In the genomic region with DNA sequence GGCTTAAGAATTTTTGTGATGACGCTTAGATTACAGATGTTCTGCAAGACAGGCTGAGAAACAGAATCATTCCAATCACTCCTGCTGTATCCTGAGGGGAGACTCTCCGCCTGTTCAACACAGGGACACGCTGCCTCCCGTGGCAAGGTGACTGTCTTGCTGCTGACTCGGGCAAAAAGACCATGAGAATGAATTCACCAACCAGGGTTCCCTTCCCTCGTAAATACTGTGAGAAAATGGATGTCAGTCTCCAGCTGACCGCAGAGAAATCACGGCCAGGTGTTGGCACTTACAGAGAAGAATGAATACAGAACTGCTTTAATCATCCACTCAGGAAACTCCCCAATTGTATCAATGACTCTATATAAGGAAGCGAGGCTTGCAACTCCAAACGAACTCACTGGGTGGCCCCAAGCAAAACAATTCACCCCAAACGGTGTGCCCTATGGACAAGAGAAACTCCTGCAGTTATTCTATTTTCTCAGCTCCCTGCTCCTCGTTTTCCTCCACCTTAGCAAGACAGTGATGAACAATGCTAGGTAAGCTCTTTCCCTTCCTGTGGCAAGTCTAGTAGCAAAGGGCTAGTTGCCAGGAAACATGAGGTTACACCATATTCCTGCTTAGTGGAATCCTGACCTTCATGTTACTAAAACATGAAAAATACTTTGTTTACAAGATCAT, we compare ENCODE assay signal across 8 cellular contexts. TPM values are rescaled to one million over a fixed set of nuclear protein-coding genes. Genes with fewer than 3 reads are reported as not detected.
DNase-seq lines count a peak whose midpoint lies in the region; ATAC-seq and TF ChIP-seq lines count a peak whose summit lies in the region.

No MANE protein-coding gene starts in this region.

- TF ChIP-seq CTCF in GM10266 (IDR thresholded peaks at IDR 0.05; ENCODE audit: control insufficient read depth, insufficient read depth, low read depth, missing control alignments) (peak; percentile 4), esophagus squamous epithelium (IDR thresholded peaks at IDR 0.05) (no peak)

- WGBS in esophagus squamous epithelium, 2 donors: 28 to 35% methylated on average over 9 to 12 of the region's 12 CpGs

- H3K36me3 ChIP-seq in esophagus squamous epithelium: no peaks in the 10 kb centered on the region

- peak; percentile 48 for ATAC-seq in HG02759 (IDR thresholded peaks at IDR 0.05; ENCODE audit: unreplicated experiment)
- ATAC-seq in HG03108 (IDR thresholded peaks at IDR 0.05; ENCODE audit: unreplicated experiment): no peak
- no peak for ATAC-seq in GM19328 (IDR thresholded peaks at IDR 0.05; ENCODE audit: unreplicated experiment)

- H3K27me3 ChIP-seq in esophagus squamous epithelium: no peaks in the 10 kb centered on the region

- no peak for TF ChIP-seq POLR2A in esophagus squamous epithelium (IDR thresholded peaks at IDR 0.05)

- H3K9me3 ChIP-seq in esophagus squamous epithelium: no peaks in the 10 kb centered on the region

- H3K27ac ChIP-seq in esophagus squamous epithelium: peak overlapping the region in 3 of 4 donors; percentile 51 to 66 (median 51)

- intact Hi-C loops in esophagus squamous epithelium (cut with DNase I): no loop called here

- DNase-seq in GM10266 (ENCODE audit: extremely low spot score) (peak; percentile 55), NCI-H345 (lab: John Stamatoyannopoulos, UW) (peak; percentile 61), esophagus squamous epithelium (lab: John Stamatoyannopoulos, UW) (no peak), renal cortical epithelial cell (ENCODE audit: low read depth) (peak; percentile 94), T1000 (lab: John Stamatoyannopoulos, UW) (no peak)

- no peak overlapping the region for H3K4me3 ChIP-seq in esophagus squamous epithelium

- peaks cover 15 to 73% (median 28%) of the 10 kb centered on the region in 3 donors for H3K4me1 ChIP-seq in esophagus squamous epithelium

RNA-seq across cellular contexts. Expression of a gene that starts 22.8 kb away (rescaled TPM):
- total RNA-seq in esophagus squamous epithelium (10 to 100 TPM in 1 of 4 donors, 1 to 10 TPM in 3; 6.6 to 11.6 (median 7.6) TPM), renal cortical epithelial cell (11.5 and 37.7 TPM in 2 replicates)

Comparison
In these comparisons a context has a peak if more than half of its experiments do, and no peak if none do; other contexts are left out.
1. DNase-seq: peak in GM10266 (single experiment), NCI-H345 (single experiment) and renal cortical epithelial cell (single experiment); none in esophagus squamous epithelium (single experiment) and T1000 (single experiment).